16 cellular contexts compared by ENCODE assay signal in the genomic region with DNA sequence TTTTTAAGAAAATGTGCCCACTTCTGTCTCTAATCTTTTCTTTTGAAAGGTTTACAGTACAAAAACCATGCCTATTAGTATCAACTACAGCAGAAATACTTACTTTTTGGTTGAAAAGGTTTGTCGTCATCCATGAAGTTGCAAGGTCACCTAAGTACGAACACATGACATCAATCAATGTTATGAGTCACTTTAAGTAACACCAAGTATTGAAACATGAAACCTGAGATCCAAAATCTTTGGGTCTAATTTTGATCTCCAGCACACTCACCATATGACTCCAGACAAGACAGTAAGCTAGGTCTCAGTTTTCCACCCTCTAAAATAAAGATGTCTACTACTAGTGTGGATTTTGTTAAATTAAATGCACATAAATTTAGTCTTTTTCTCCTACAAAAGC. TPM values are rescaled to one million over a fixed set of nuclear protein-coding genes. Genes with fewer than 3 reads are reported as not detected.
A peak's percentile ranks its signal among the peaks of the same experiment; 100 is the strongest.
DNase-seq lines count a peak whose midpoint lies in the region; ATAC-seq and TF ChIP-seq lines count a peak whose summit lies in the region.
"Had no signal": no experiment of that assay in that cellular context is flagged by ENCODE, and none has a peak within 500 bp of the region (broad histone marks: within the 10 kb centered on the region; RNA-seq: fewer than 3 reads in every experiment).

No MANE protein-coding gene starts in this region.

- no peak overlapping the region for H3K27ac Mint-ChIP-seq in activated T-helper 17 cell treated with anti-CD3 and anti-CD28 coated beads, Interleukin-2, amount 50 U/mL, for 72 hours

- TF ChIP-seq CTCF in fibroblast of villous mesenchyme (IDR thresholded peaks at IDR 0.05; ENCODE audit: insufficient read depth, low read depth, low read length): no peak

- H3K27me3 Mint-ChIP-seq in activated T-helper 17 cell treated with anti-CD3 and anti-CD28 coated beads, Interleukin-2, amount 50 U/mL, for 72 hours: no peaks in the 10 kb centered on the region

- no peaks in the 10 kb centered on the region for H3K9me3 Mint-ChIP-seq in activated T-helper 17 cell treated with anti-CD3 and anti-CD28 coated beads, Interleukin-2, amount 50 U/mL, for 72 hours

- no peaks in the 10 kb centered on the region for H3K4me1 Mint-ChIP-seq in activated T-helper 17 cell treated with anti-CD3 and anti-CD28 coated beads, Interleukin-2, amount 50 U/mL, for 72 hours

- no peak overlapping the region for H3K4me3 ChIP-seq in fibroblast of villous mesenchyme (ENCODE audit: low read depth, low read length)
- H3K4me3 ChIP-seq: SK-N-MC had no signal

- peak; percentile 11 for DNase-seq in NCI-H82 (lab: John Stamatoyannopoulos, UW)
- no peak for DNase-seq in NCI-H82 treated with DMSO at 0.1 percent for 48 hours (lab: John Stamatoyannopoulos, UW; ENCODE audit: unreplicated experiment)
- DNase-seq in fibroblast of villous mesenchyme (ENCODE audit: low read depth): peak; percentile 37
- DNase-seq in SIG-M5 treated with dmso at 0.1 percent for 504 hours (lab: John Stamatoyannopoulos, UW; ENCODE audit: unreplicated experiment): no peak
- DNase-seq in putamen (ENCODE audit: low spot score): no peak
- DNase-seq: COR-L47; DMS53; MM.1S; NCI-H1105 treated with DMSO at 0.1 percent for 48 hours; NCI-H187 treated with DMSO at 0.1 percent for 48 hours; NK-92 treated with Interleukin-12 subunit alpha and Interleukin-12 subunit beta, amount 100 ng/mL, for 24 hours; OCI-M1 had no signal

- peak; percentile 54 for ATAC-seq in activated T-helper 17 cell treated with anti-CD3 and anti-CD28 coated beads, Interleukin-2, amount 50 U/mL, for 72 hours (replicated peaks)
- ATAC-seq in HG02970 (IDR thresholded peaks at IDR 0.05; ENCODE audit: low FRiP score, unreplicated experiment) (no peak), GM21367 (IDR thresholded peaks at IDR 0.05; ENCODE audit: unreplicated experiment) (no peak)

- peaks cover 13% of the 10 kb centered on the region for H3K36me3 Mint-ChIP-seq in activated T-helper 17 cell treated with anti-CD3 and anti-CD28 coated beads, Interleukin-2, amount 50 U/mL, for 72 hours (ENCODE audit: low read depth)

- H3K4me3 Mint-ChIP-seq in activated T-helper 17 cell treated with anti-CD3 and anti-CD28 coated beads, Interleukin-2, amount 50 U/mL, for 72 hours: no peak overlapping the region

RNA-seq across cellular contexts. Expression of gene ZNF280C, which starts 8.4 kb away (rescaled TPM):
- total RNA-seq in activated T-helper 17 cell treated with anti-CD3 and anti-CD28 coated beads, Interleukin-2, amount 50 U/mL, for 72 hours: 1 to 10 TPM; 4.8 to 8.2 TPM
- 7.1 and 12.1 TPM in 2 replicates for total RNA-seq in fibroblast of villous mesenchyme

Comparison
In these comparisons a context has a peak if more than half of its experiments do, and no peak if none do; other contexts are left out.
1. DNase-seq: peak in NCI-H82 (single experiment) and fibroblast of villous mesenchyme (single experiment); none in NCI-H82 treated with DMSO at 0.1 percent for 48 hours (single experiment), SIG-M5 treated with dmso at 0.1 percent for 504 hours (single experiment) and putamen (single experiment).